In genomic region chr1:243254233-243254926, GRCh38 we compare ENCODE assay signal across 8 cellular contexts. TPM values are rescaled to one million over a fixed set of nuclear protein-coding genes. Genes with fewer than 3 reads are reported as not detected.
A peak's percentile ranks its signal among the peaks of the same experiment; 100 is the strongest.
DNase-seq lines count a peak whose midpoint lies in the region; ATAC-seq and TF ChIP-seq lines count a peak whose summit lies in the region.

No MANE protein-coding gene starts in this region.

- H3K4me3 ChIP-seq in epithelial cell of esophagus (ENCODE audit: low read length) = peak overlapping the region; percentile 92

- peak; percentile 17 for ATAC-seq in HG03159 (IDR thresholded peaks at IDR 0.05; ENCODE audit: unreplicated experiment)

- no peak for TF ChIP-seq CTCF in epithelial cell of esophagus (IDR thresholded peaks at IDR 0.05; ENCODE audit: insufficient read depth, low read depth, low read length, missing control alignments)

- DNase-seq in activated gamma-delta T cell treated with Interleukin-2 at 50 U/mL for 16 hours = peak; percentile 37
- DNase-seq in activated gamma-delta T cell (lab: John Stamatoyannopoulos, UW) = no peak
- DNase-seq in NCI-H82 (lab: John Stamatoyannopoulos, UW) = peak; percentile 85
- DNase-seq in activated CD8-positive, alpha-beta memory T cell treated with anti-CD3 and anti-CD28 coated beads for 48 hours (ENCODE audit: low read depth in 2 of 3, low spot score in 2 of 3) = peak; percentile 38 to 51 (median 49)
- DNase-seq in epithelial cell of esophagus (ENCODE audit: low read depth) = peak; percentile 65
- peak; percentile 53 for DNase-seq in mucosa of gallbladder (ENCODE audit: low spot score)
- DNase-seq in stimulated activated CD8-positive, alpha-beta memory T cell treated with anti-CD3 and anti-CD28 coated beads, Interleukin-7, amount 100 ng/mL, for 24 hours (ENCODE audit: low read depth) = peak; percentile 30

RNA-seq across cellular contexts. Expression of gene CEP170, which starts 0.7 kb away (rescaled TPM):
- total RNA-seq in mucosa of gallbladder = 38.9 TPM

RNA-seq across cellular contexts. Expression of gene SDCCAG8, which starts 1.5 kb away (rescaled TPM):
- total RNA-seq in mucosa of gallbladder = 46.1 TPM
